Comparison of ENCODE assay signal across 9 cellular contexts in the genomic region with DNA sequence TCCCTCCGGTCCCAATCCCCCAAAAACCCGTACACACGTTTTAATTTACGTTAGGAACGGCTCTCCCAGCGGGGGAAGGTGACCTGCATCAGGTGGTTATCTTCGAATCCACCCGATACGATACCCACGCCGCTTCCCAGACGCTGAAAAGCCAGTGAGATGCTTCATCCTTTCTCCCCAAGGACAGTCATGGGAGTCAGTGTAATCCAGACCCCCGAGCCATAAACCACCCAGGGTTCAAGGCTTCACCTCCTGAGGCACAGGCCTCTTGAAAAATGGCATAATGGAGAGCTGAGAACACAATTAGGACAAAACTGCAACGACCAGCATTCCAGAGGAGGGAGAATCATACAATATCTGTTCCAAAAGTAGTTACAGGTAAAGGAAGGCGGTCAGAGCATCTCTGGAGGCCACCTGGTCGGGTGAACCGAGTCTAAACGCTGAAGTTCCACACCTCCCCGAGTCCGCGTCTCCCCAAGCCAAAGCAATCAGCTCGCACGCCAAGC. TPM values are rescaled to one million over a fixed set of nuclear protein-coding genes. Genes with fewer than 3 reads are reported as not detected.
A peak's percentile ranks its signal among the peaks of the same experiment; 100 is the strongest.
DNase-seq lines count a peak whose midpoint lies in the region; ATAC-seq, FAIRE-seq and TF ChIP-seq lines count a peak whose summit lies in the region.
"Had no signal": no experiment of that assay in that cellular context is flagged by ENCODE, and none has a peak within 500 bp of the region (broad histone marks: within the 10 kb centered on the region; RNA-seq: fewer than 3 reads in every experiment).

No MANE protein-coding gene starts in this region.

- peak; percentile 6 to 13 for DNase-seq in activated CD4-positive, alpha-beta T cell treated with anti-CD3 and anti-CD28 coated beads, Interleukin-2, amount 50 U/mL, for 48 hours
- no peak for DNase-seq in activated CD4-positive, alpha-beta T cell treated with anti-CD3 and anti-CD28 coated beads, Interleukin-2, amount 50 U/mL, for 1 hour
- DNase-seq in Peyer's patch: no peak
- DNase-seq in pancreas: no peak
- DNase-seq in DMS 273 (lab: John Stamatoyannopoulos, UW; ENCODE audit: unreplicated experiment): no peak
- no peak for DNase-seq in stimulated activated naive CD4-positive, alpha-beta T cell (lab: John Stamatoyannopoulos, UW)
- no peak for DNase-seq in NCI-H2107 (lab: John Stamatoyannopoulos, UW)

- H3K27ac ChIP-seq in Peyer's patch: peak overlapping the region in 2 of 4 donors; percentile 39 to 41
- peak overlapping the region in 3 of 4 donors; percentile 40 to 62 (median 51) for H3K27ac ChIP-seq in pancreas

- intact Hi-C loops in pancreas (cut with DNase I): no loop called here

- H3K27me3 ChIP-seq in Peyer's patch (peaks cover 0 to 29% of the 10 kb centered on the region in 2 donors), pancreas (no peaks in the 10 kb centered on the region)

- H3K9me3 ChIP-seq in Peyer's patch (no peaks in the 10 kb centered on the region), pancreas (no peaks in the 10 kb centered on the region)

- no peak for TF ChIP-seq POLR2A in Peyer's patch (IDR thresholded peaks at IDR 0.05)

- WGBS in pancreas, 2 donors: 13% methylated on average over 22 to 23 of the region's 23 CpGs

- TF ChIP-seq CTCF in Peyer's patch (IDR thresholded peaks at IDR 0.05) (no peak), pancreas (IDR thresholded peaks at IDR 0.05) (no peak)

- peak; percentile 41 for ATAC-seq in esophagus mucosa
- peak in 3 of 4 donors; percentile 31 to 42 (median 38) for ATAC-seq in pancreas

- H3K4me1 ChIP-seq in Peyer's patch (peaks cover 0 to 12% (median 3%) of the 10 kb centered on the region in 4 donors), pancreas (no peaks in the 10 kb centered on the region)

- H3K36me3 ChIP-seq in Peyer's patch (no peaks in the 10 kb centered on the region), pancreas (no peaks in the 10 kb centered on the region)

- FAIRE-seq in pancreas (lab: Jason Lieb, UNC): no peak
- FAIRE-seq: colon had no signal

- H3K4me3 ChIP-seq in Peyer's patch (peak overlapping the region; percentile 45 to 81 (median 68)), pancreas (peak overlapping the region; percentile 40 to 63 (median 48))

RNA-seq across cellular contexts. Expression of gene FAM169A, which starts 0.8 kb away (rescaled TPM):
- total RNA-seq in Peyer's patch (1 to 10 TPM; 1.7 to 6.0 (median 2.9) TPM), esophagus mucosa (1.5 TPM), pancreas (1 to 10 TPM in 5 of 6 donors, under 1 TPM in 1; 0.28 to 2.3 (median 1.6) TPM)
- 1 to 10 TPM in 1 of 2 donors, under 1 TPM in 1; 0.61 to 2.4 TPM for polyA plus RNA-seq in pancreas

Comparison
In these comparisons a context has a peak if more than half of its experiments do, and no peak if none do; other contexts are left out.
1. DNase-seq: peak in activated CD4-positive, alpha-beta T cell treated with anti-CD3 and anti-CD28 coated beads, Interleukin-2, amount 50 U/mL, for 48 hours (2 of 2); none in activated CD4-positive, alpha-beta T cell treated with anti-CD3 and anti-CD28 coated beads, Interleukin-2, amount 50 U/mL, for 1 hour (single experiment), Peyer's patch (0 of 3), pancreas (0 of 6), DMS 273 (single experiment), stimulated activated naive CD4-positive, alpha-beta T cell (0 of 6) and NCI-H2107 (single experiment).